Comparison of ENCODE assay signal across 9 cellular contexts in the genomic region with DNA sequence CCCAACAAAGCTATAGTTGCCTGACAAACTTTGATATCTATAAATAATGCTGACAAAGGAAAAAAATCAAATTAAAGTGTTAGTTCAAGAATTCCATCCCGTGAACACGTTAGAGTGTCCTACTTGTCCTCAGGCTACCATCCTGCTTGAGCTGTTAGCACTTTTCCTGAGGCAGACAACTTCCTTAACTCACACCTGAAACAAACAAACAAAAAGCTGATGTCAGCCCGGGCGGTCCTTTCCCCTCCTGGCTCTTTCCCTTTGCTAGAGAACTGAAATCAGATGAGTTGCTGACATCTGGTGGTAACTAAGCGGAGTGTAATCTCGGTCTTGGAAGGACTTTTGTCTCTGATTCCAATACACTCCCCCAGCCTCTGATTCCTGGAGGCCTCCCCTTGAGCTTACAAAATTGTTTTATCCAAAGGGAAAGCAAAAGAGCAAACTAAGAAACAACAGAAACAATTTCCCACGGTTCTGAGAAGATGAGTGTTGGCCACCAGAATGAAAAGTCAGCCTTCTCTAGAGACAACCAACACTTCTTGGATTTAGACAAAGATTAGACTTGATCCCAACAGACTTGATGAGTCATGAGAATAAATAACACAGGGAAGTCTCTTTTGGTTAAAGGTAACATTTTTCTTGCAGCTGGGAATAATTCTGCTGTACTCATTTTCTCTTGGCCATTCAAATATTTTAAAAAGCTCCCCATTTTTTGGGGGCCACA.
DNase-seq lines count a peak whose midpoint lies in the region; ATAC-seq, FAIRE-seq and TF ChIP-seq lines count a peak whose summit lies in the region.
"Had no signal": no experiment of that assay in that cellular context is flagged by ENCODE, and none has a peak within 500 bp of the region (broad histone marks: within the 10 kb centered on the region; RNA-seq: fewer than 3 reads in every experiment).

No MANE protein-coding gene starts in this region.

- POLR2A ChIA-PET in CD4-positive, alpha-beta memory T cell (lab: Charles Lee; ENCODE audit: partially characterized antibody): no interaction called here
- POLR2A ChIA-PET in K562 (lab: Yijun Ruan, JAX): interaction anchor here (0.6 kb wide), 2 partner anchors 9 to 560 kb away, joined by 3 read pairs; no protein-coding TSS in a partner anchor

- in situ Hi-C loops in K562 (cut with MboI): no loop called here

- TF ChIP-seq CTCF in K562 (IDR thresholded peaks at IDR 0.05 in 2 of 3, conservative IDR thresholded peaks at IDR 0.05 in 1 of 3; ENCODE audit: insufficient read depth in 2 of 3, low read depth in 1 of 3, low read length in 3 of 3): peak; percentile 51 to 69 (median 56)
- TF ChIP-seq CTCF in smooth muscle cell (IDR thresholded peaks at IDR 0.05; ENCODE audit: borderline replicate concordance, insufficient read depth, poor library complexity, severe bottlenecking): peak; percentile 62

- no peak overlapping the region for H3K4me3 Mint-ChIP-seq in CD4-positive, alpha-beta memory T cell
- H3K4me3 Mint-ChIP-seq: naive thymus-derived CD8-positive, alpha-beta T cell had no signal

- H3K36me3 ChIP-seq in CD4-positive, alpha-beta memory T cell (ENCODE audit: insufficient read depth, low read length): no peaks in the 10 kb centered on the region
- H3K36me3 ChIP-seq in K562 (ENCODE audit: control insufficient read depth, insufficient read depth, low read length): no peaks in the 10 kb centered on the region
- H3K36me3 ChIP-seq in smooth muscle cell (ENCODE audit: low read depth): no peaks in the 10 kb centered on the region

- no peak overlapping the region for H3K4me2 ChIP-seq in K562 (ENCODE audit: insufficient read depth, low read length)
- peak overlapping the region; percentile 77 for H3K4me2 ChIP-seq in smooth muscle cell

- CTCF ChIA-PET in CD4-positive, alpha-beta memory T cell (lab: Charles Lee; ENCODE audit: partially characterized antibody): interaction anchor here (0.7 to 2.0 kb wide), 6 partner anchors 65 to 1003 kb away, joined by 3 to 10 read pairs (median 4); no protein-coding TSS in a partner anchor
- CTCF ChIA-PET in K562 (lab: Yijun Ruan, JAX; ENCODE audit: low intra/inter-chr PET ratio): interaction anchor here (1.4 kb wide), 1 partner anchor 879 kb away, joined by 9 read pairs; no protein-coding TSS in a partner anchor

- H3K9ac ChIP-seq in K562 (ENCODE audit: insufficient read depth in 1 of 2, low read depth in 2 of 2, low read length in 2 of 2) (no peak overlapping the region), smooth muscle cell (ENCODE audit: low read depth) (no peak overlapping the region)

- H2AFZ ChIP-seq in K562 (ENCODE audit: low read depth, low read length) (no peak overlapping the region), smooth muscle cell (ENCODE audit: low read depth) (no peak overlapping the region)

- peaks cover 0 to 15% (median 9%) of the 10 kb centered on the region in 8 donors for H3K9me3 Mint-ChIP-seq in CD4-positive, alpha-beta memory T cell

- peaks cover 17% of the 10 kb centered on the region for H3F3A ChIP-seq in smooth muscle cell (ENCODE audit: low read depth)

- H3K4me1 ChIP-seq in CD4-positive, alpha-beta memory T cell (ENCODE audit: insufficient read depth, low read length): no peaks in the 10 kb centered on the region
- H3K4me1 ChIP-seq in K562 (replicated peaks in 1 of 2; ENCODE audit: control insufficient read depth in 2 of 2, insufficient read depth in 2 of 2, low read length in 2 of 2): no peaks in the 10 kb centered on the region; a peak in 1 of 5 replicates
- H3K4me1 ChIP-seq in smooth muscle cell (ENCODE audit: low read depth): peaks cover 7% of the 10 kb centered on the region

- no peak overlapping the region for H3K4me3 ChIP-seq in CD4-positive, alpha-beta memory T cell (ENCODE audit: low read length in 2 of 2)
- no peak overlapping the region for H3K4me3 ChIP-seq in K562
- no peak overlapping the region for H3K4me3 ChIP-seq in smooth muscle cell

- H3K79me2 ChIP-seq in K562 (ENCODE audit: control insufficient read depth, insufficient read depth, low read length) (no peaks in the 10 kb centered on the region), smooth muscle cell (ENCODE audit: low read depth) (no peaks in the 10 kb centered on the region)

- FAIRE-seq in K562 (lab: Jason Lieb, UNC): peak; percentile 78

- no peaks in the 10 kb centered on the region for H3K9me1 ChIP-seq in K562 (ENCODE audit: control insufficient read depth, insufficient read depth, low read length)

- H3K9me3 ChIP-seq in CD4-positive, alpha-beta memory T cell (ENCODE audit: control insufficient read depth in 1 of 2, low read length in 2 of 2): peaks cover 0 to 1% of the 10 kb centered on the region in 2 donors
- H3K9me3 ChIP-seq in K562 (replicated peaks; ENCODE audit: control insufficient read depth, insufficient read depth, low read depth, low read length): no peaks in the 10 kb centered on the region
- H3K9me3 ChIP-seq in smooth muscle cell (replicated peaks; ENCODE audit: low read depth): peaks cover under 1% of the 10 kb centered on the region

- peaks cover 0 to 4% of the 10 kb centered on the region in 2 donors for H3K36me3 Mint-ChIP-seq in CD4-positive, alpha-beta memory T cell

- peak in 4 of 5 donors; percentile 12 to 23 (median 15) for DNase-seq in CD4-positive, alpha-beta memory T cell
- DNase-seq in GM19238 (ENCODE audit: insufficient read length, low spot score) (peak; percentile 16), HT1080 (ENCODE audit: low read depth) (peak; percentile 64), NCI-H748 (lab: John Stamatoyannopoulos, UW; ENCODE audit: unreplicated experiment) (peak; percentile 85), K562 (ENCODE audit: extremely low read depth in 1 of 4, low spot score in 3 of 4) (peak; percentile 24 to 61 (median 45)), iPS DF 19.7 (ENCODE audit: low read depth, low spot score) (peak; percentile 71), smooth muscle cell (lab: John Stamatoyannopoulos, UW; ENCODE audit: unreplicated experiment) (no peak)

- H3K27ac ChIP-seq in CD4-positive, alpha-beta memory T cell (ENCODE audit: low read depth, low read length): no peak overlapping the region
- H3K27ac ChIP-seq in K562 (ENCODE audit: extremely low read depth, low read depth, low read length): no peak overlapping the region
- peak overlapping the region; percentile 22 for H3K27ac ChIP-seq in smooth muscle cell (ENCODE audit: low read depth)

- TF ChIP-seq EP300 in K562 (IDR thresholded peaks at IDR 0.05; ENCODE audit: low read length): no peak

- H4K20me1 ChIP-seq in K562 (replicated peaks; ENCODE audit: control insufficient read depth, insufficient read depth, low read length) (no peaks in the 10 kb centered on the region), smooth muscle cell (ENCODE audit: low read depth) (no peaks in the 10 kb centered on the region)

- peaks cover 3 to 4% of the 10 kb centered on the region in 2 donors for H3K27me3 Mint-ChIP-seq in CD4-positive, alpha-beta memory T cell

- BruUV-seq in K562 (replicated peaks; lab: Mats Ljungman, UMichigan): no TSS peak

- ATAC-seq in K562 (peak; percentile 97), GM18520 (IDR thresholded peaks at IDR 0.05; ENCODE audit: unreplicated experiment) (no peak)
- ATAC-seq: naive thymus-derived CD8-positive, alpha-beta T cell had no signal

- TF ChIP-seq RAD21 in K562 (CRISPR knock-in tag; conservative IDR thresholded peaks at IDR 0.05 in 1 of 2, IDR thresholded peaks at IDR 0.05 in 1 of 2): peak; percentile 92 to 93

- intact Hi-C loops in CD4-positive, alpha-beta memory T cell (cut with micrococcal nuclease): loop anchor here (2.0 to 5.0 kb wide), 2 partner anchors 360 to 1001 kb away; no protein-coding TSS in a partner anchor
- intact Hi-C loops in K562 (cut with micrococcal nuclease): loop anchor here (1.0 to 5.0 kb wide), 4 partner anchors 559 to 1001 kb away; no protein-coding TSS in a partner anchor

- WGBS in K562 (ENCODE audit: insufficient coverage, low coverage, missing lambda C conversion rate): 0% methylated on average over 7 of the region's 7 CpGs
- 1% methylated on average over 7 of the region's 7 CpGs for WGBS in smooth muscle cell (ENCODE audit: low lambda C conversion rate)

- H3K4me1 Mint-ChIP-seq in CD4-positive, alpha-beta memory T cell: peaks cover 0 to 4% (median 0%) of the 10 kb centered on the region in 4 donors

- no peak overlapping the region for H3K27ac Mint-ChIP-seq in CD4-positive, alpha-beta memory T cell

- no peak for TF ChIP-seq POLR2A in K562 (conservative IDR thresholded peaks at IDR 0.05)

- no peaks in the 10 kb centered on the region for H3K27me3 ChIP-seq in CD4-positive, alpha-beta memory T cell (ENCODE audit: insufficient read depth, low read length)
- H3K27me3 ChIP-seq in K562 (ENCODE audit: control insufficient read depth in 2 of 2, insufficient read depth in 2 of 2, low read length in 2 of 2): peaks cover 0 to 5% of the 10 kb centered on the region in 2 experiments; a peak in 3 of 5 replicates
- H3K27me3 ChIP-seq in smooth muscle cell (ENCODE audit: low read depth): no peaks in the 10 kb centered on the region
